28 cellular contexts compared by ENCODE assay signal in the genomic region with DNA sequence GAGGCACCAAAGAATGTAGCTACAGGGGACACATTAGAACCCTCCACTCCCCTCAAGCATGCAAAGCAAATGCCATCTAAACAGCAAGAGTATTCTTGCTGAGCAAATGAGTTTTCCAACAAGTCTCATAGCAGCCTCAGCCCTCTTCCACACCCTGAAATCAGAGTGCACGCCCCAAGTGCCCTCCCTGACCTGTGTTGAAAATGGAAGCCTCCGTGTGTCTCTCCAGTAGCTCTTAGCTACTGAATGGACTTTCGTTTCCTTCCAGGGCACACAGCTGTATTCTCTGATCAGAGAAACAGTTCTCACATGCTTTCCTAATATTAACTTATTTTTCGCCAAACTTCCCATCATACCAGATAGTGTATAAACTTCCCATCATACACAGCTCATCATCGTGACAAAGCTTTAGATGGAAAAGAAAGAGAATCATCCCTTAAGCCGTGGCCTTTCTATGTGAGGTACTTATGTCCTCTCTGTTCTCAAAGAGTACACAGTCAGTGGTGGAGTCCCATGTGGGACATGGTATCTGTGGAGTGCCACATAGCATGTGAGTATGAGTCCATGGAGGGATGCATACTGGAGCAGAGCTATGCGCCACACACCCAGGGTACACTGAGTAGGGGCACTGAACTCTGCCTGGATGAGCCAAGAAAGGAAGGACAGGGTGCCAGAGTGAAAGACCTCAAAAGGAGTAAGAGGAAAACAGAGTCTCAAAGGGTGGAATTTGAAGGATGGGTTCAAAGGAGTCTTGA.
"Had no signal": no experiment of that assay in that cellular context is flagged by ENCODE, and none has a peak within 500 bp of the region (broad histone marks: within the 10 kb centered on the region; RNA-seq: fewer than 3 reads in every experiment).

No MANE protein-coding gene starts in this region.

- H3K4me2 ChIP-seq: neural progenitor cell had no signal

- H3K4me3 Mint-ChIP-seq: naive thymus-derived CD8-positive, alpha-beta T cell; nephron; neural progenitor cell; stimulated activated effector memory CD8-positive, alpha-beta T cell treated with anti-CD3 and anti-CD28 coated beads, Interleukin-12 subunit alpha, Interleukin-12 subunit beta, amount 100 ng/mL, for 72 hours; stimulated activated naive B cell treated with anti-CD40 and anti-IgM and Interleukin-4, amounts not matched to agents 10 μg/mL and 1 μg/mL and 100 μg/mL, for 72 hours; stimulated activated naive CD8-positive, alpha-beta T cell treated with anti-CD3 and anti-CD28 coated beads, Interleukin-15, Interleukin-2, amounts not matched to agents 100 ng/mL and 50 ng/mL, for 24 hours had no signal

- H2AFZ ChIP-seq: neural progenitor cell, parathyroid adenoma had no signal

- H3K27me3 ChIP-seq: neural progenitor cell, ovary, right lobe of liver, sigmoid colon, stomach, thyroid gland, tibial nerve, upper lobe of left lung, vagina had no signal

- H3K9me3 ChIP-seq: ovary, psoas muscle, right lobe of liver, sigmoid colon, stomach, thoracic aorta, thyroid gland, tibial nerve, upper lobe of left lung, vagina had no signal

- H3K9me3 Mint-ChIP-seq: nephron; stimulated activated effector memory CD8-positive, alpha-beta T cell treated with anti-CD3 and anti-CD28 coated beads, Interleukin-12 subunit alpha, Interleukin-12 subunit beta, amount 100 ng/mL, for 72 hours; stimulated activated naive B cell treated with anti-CD40 and anti-IgM and Interleukin-4, amounts not matched to agents 10 μg/mL and 1 μg/mL and 100 μg/mL, for 72 hours; stimulated activated naive CD8-positive, alpha-beta T cell treated with anti-CD3 and anti-CD28 coated beads, Interleukin-15, Interleukin-2, amounts not matched to agents 100 ng/mL and 50 ng/mL, for 24 hours had no signal

- H3K4me1 Mint-ChIP-seq: naive thymus-derived CD8-positive, alpha-beta T cell; stimulated activated effector memory CD8-positive, alpha-beta T cell treated with anti-CD3 and anti-CD28 coated beads, Interleukin-12 subunit alpha, Interleukin-12 subunit beta, amount 100 ng/mL, for 72 hours; stimulated activated naive B cell treated with anti-CD40 and anti-IgM and Interleukin-4, amounts not matched to agents 10 μg/mL and 1 μg/mL and 100 μg/mL, for 72 hours had no signal

- H3K9ac ChIP-seq: neural progenitor cell, parathyroid adenoma had no signal

- H3K27ac Mint-ChIP-seq: naive thymus-derived CD8-positive, alpha-beta T cell; neural progenitor cell; progenitor cell of endocrine pancreas; stimulated activated effector memory CD8-positive, alpha-beta T cell treated with anti-CD3 and anti-CD28 coated beads, Interleukin-12 subunit alpha, Interleukin-12 subunit beta, amount 100 ng/mL, for 72 hours; stimulated activated naive B cell treated with anti-CD40 and anti-IgM and Interleukin-4, amounts not matched to agents 10 μg/mL and 1 μg/mL and 100 μg/mL, for 72 hours; stimulated activated naive CD8-positive, alpha-beta T cell treated with anti-CD3 and anti-CD28 coated beads, Interleukin-15, Interleukin-2, amounts not matched to agents 100 ng/mL and 50 ng/mL, for 24 hours had no signal

- H3K36me3 Mint-ChIP-seq: naive thymus-derived CD8-positive, alpha-beta T cell; neural progenitor cell; stimulated activated effector memory CD8-positive, alpha-beta T cell treated with anti-CD3 and anti-CD28 coated beads, Interleukin-12 subunit alpha, Interleukin-12 subunit beta, amount 100 ng/mL, for 72 hours; stimulated activated naive B cell treated with anti-CD40 and anti-IgM and Interleukin-4, amounts not matched to agents 10 μg/mL and 1 μg/mL and 100 μg/mL, for 72 hours had no signal

- H3K79me2 ChIP-seq: parathyroid adenoma had no signal

- H3K4me1 ChIP-seq: parathyroid adenoma, psoas muscle, right lobe of liver, thyroid gland, vagina had no signal

- ATAC-seq: naive thymus-derived CD8-positive, alpha-beta T cell; psoas muscle; right cardiac atrium; stimulated activated effector memory CD8-positive, alpha-beta T cell treated with anti-CD3 and anti-CD28 coated beads, Interleukin-12 subunit alpha, Interleukin-12 subunit beta, amount 100 ng/mL, for 72 hours had no signal

- H3K27ac ChIP-seq: neural progenitor cell, ovary, parathyroid adenoma, psoas muscle, right lobe of liver, sigmoid colon, stomach, thoracic aorta, thyroid gland, tibial nerve, upper lobe of left lung, vagina had no signal

- H3K4me3 ChIP-seq: neural progenitor cell, ovary, psoas muscle, right lobe of liver, sigmoid colon, stomach, thoracic aorta, thyroid gland, tibial nerve, upper lobe of left lung, vagina had no signal

- DNase-seq: naive thymus-derived CD8-positive, alpha-beta T cell; occipital lobe; ovary; posterior cingulate gyrus; psoas muscle; right cardiac atrium; right lobe of liver; sigmoid colon; small intestine; stimulated activated CD4-positive, alpha-beta T cell treated with anti-CD3 and anti-CD28 coated beads, Interleukin-15, amount 100 ng/mL, for 24 hours; stimulated activated CD4-positive, alpha-beta T cell treated with anti-CD3 and anti-CD28 coated beads, Interleukin-2, amount 100 ng/mL, for 24 hours; stimulated activated CD4-positive, alpha-beta T cell treated with anti-CD3 and anti-CD28 coated beads, Interleukin-2, amount 100 ng/mL, for 48 hours; stimulated activated CD4-positive, alpha-beta T cell treated with anti-CD3 and anti-CD28 coated beads, Interleukin-4, amount 100 ng/mL, for 24 hours; stimulated activated naive B cell treated with anti-CD40 and anti-IgM and Interleukin-4, amounts not matched to agents 10 μg/mL and 1 μg/mL and 100 μg/mL, for 72 hours; stimulated activated naive CD4-positive, alpha-beta T cell treated with Interleukin-2 at 50 U/mL for 16 hours; stomach; thyroid gland; trophoblast cell; upper lobe of left lung had no signal

- H3K36me3 ChIP-seq: neural progenitor cell, ovary, right lobe of liver, sigmoid colon, stomach, thoracic aorta, thyroid gland, tibial nerve, upper lobe of left lung, vagina had no signal
